Comparison of ENCODE assay signal across 19 cellular contexts in genomic region chr4:62495039-62495438, GRCh38.
DNase-seq lines count a peak whose midpoint lies in the region; ATAC-seq and TF ChIP-seq lines count a peak whose summit lies in the region.
"Had no signal": no experiment of that assay in that cellular context is flagged by ENCODE, and none has a peak within 500 bp of the region (broad histone marks: within the 10 kb centered on the region; RNA-seq: fewer than 3 reads in every experiment).

No MANE protein-coding gene starts in this region.

- no peak overlapping the region for H3K4me2 ChIP-seq in mammary epithelial cell (ENCODE audit: insufficient read depth, low read depth, low read length)
- H3K4me2 ChIP-seq in OCI-LY3 (ENCODE audit: low read length) = no peak overlapping the region
- H3K4me2 ChIP-seq: A549, GM23338 had no signal

- H3K4me1 ChIP-seq in mammary epithelial cell (ENCODE audit: insufficient read depth, low read length) (no peaks in the 10 kb centered on the region), OCI-LY3 (ENCODE audit: low read length) (peaks cover 11% of the 10 kb centered on the region)
- H3K4me1 ChIP-seq: A549, SJSA1 had no signal

- DNase-seq in mammary epithelial cell (peak; percentile 56), MCF 10A (ENCODE audit: unreplicated experiment) (no peak), epithelial cell of esophagus (ENCODE audit: low read depth) (peak; percentile 33), GF-D8 (lab: John Stamatoyannopoulos, UW) (no peak), NCI-H187 treated with DMSO at 0.1 percent for 48 hours (lab: John Stamatoyannopoulos, UW) (no peak)
- DNase-seq in activated T-cell treated with anti-CD3 and anti-CD28 coated beads, Interleukin-2, amount 50 U/mL, for 24 hours = no peak
- DNase-seq: Calu3; CD4-positive, alpha-beta T cell; HCEC 1CT; IMR-90; NCI-H1417 treated with DMSO at 0.1 percent for 48 hours; NCI-H2029; NCI-H526; T-cell had no signal

- BruUV-seq in mammary epithelial cell (replicated peaks; lab: Mats Ljungman, UMichigan) (no TSS peak), MCF 10A (replicated peaks; lab: Mats Ljungman, UMichigan) (no TSS peak)

- dilution Hi-C loops in mammary epithelial cell (cut with HindIII; ENCODE audit: low sequenced_read_pairs) = no loop called here

- H3K27ac Mint-ChIP-seq in MCF 10A (ENCODE audit: low read depth, unreplicated experiment) = no peak overlapping the region
- no peak overlapping the region for H3K27ac Mint-ChIP-seq in activated T-cell treated with anti-CD3 and anti-CD28 coated beads, Interleukin-2, amount 50 U/mL, for 24 hours
- H3K27ac Mint-ChIP-seq: CD4-positive, alpha-beta T cell; GM23338; T-cell had no signal

- H3K27ac ChIP-seq in mammary epithelial cell (ENCODE audit: insufficient read depth, low read depth, low read length) (no peak overlapping the region), OCI-LY3 (ENCODE audit: low read length) (no peak overlapping the region)
- H3K27ac ChIP-seq: A549, SJSA1 had no signal

- H2AFZ ChIP-seq in mammary epithelial cell (ENCODE audit: low read depth, low read length) (no peak overlapping the region), OCI-LY3 (ENCODE audit: low read depth, low read length) (peak overlapping the region; percentile 77; the same call in 1 of the 2 replicates)
- H2AFZ ChIP-seq: GM23338 had no signal

- no peak overlapping the region for H3K4me3 Mint-ChIP-seq in MCF 10A (ENCODE audit: unreplicated experiment)
- no peak overlapping the region for H3K4me3 Mint-ChIP-seq in activated T-cell treated with anti-CD3 and anti-CD28 coated beads, Interleukin-2, amount 50 U/mL, for 24 hours
- H3K4me3 Mint-ChIP-seq: CD4-positive, alpha-beta T cell; GM23338; T-cell had no signal

- H4K20me1 ChIP-seq in mammary epithelial cell (ENCODE audit: insufficient read depth, low read length) = no peaks in the 10 kb centered on the region
- H4K20me1 ChIP-seq in OCI-LY3 (ENCODE audit: insufficient read depth, low read length) = no peaks in the 10 kb centered on the region

- H3K27me3 ChIP-seq in mammary epithelial cell (ENCODE audit: insufficient read depth, low read length) = no peaks in the 10 kb centered on the region
- no peaks in the 10 kb centered on the region for H3K27me3 ChIP-seq in OCI-LY3 (ENCODE audit: low read depth, low read length)
- H3K27me3 ChIP-seq: SJSA1 had no signal

- H3K79me2 ChIP-seq in mammary epithelial cell (ENCODE audit: insufficient read depth, low read length) = no peaks in the 10 kb centered on the region
- H3K79me2 ChIP-seq in OCI-LY3 (ENCODE audit: low read length) = no peaks in the 10 kb centered on the region

- H3K36me3 Mint-ChIP-seq in MCF 10A (ENCODE audit: insufficient read depth, unreplicated experiment) = no peaks in the 10 kb centered on the region
- no peaks in the 10 kb centered on the region for H3K36me3 Mint-ChIP-seq in activated T-cell treated with anti-CD3 and anti-CD28 coated beads, Interleukin-2, amount 50 U/mL, for 24 hours (ENCODE audit: low read depth)
- H3K36me3 Mint-ChIP-seq: T-cell had no signal

- H3K9ac ChIP-seq in mammary epithelial cell (ENCODE audit: insufficient read depth, low read length) (no peak overlapping the region), OCI-LY3 (ENCODE audit: low read length) (no peak overlapping the region)

- in situ Hi-C loops in mammary epithelial cell (cut with MboI; ENCODE audit: low sequenced_read_pairs in 2 of 2) = no loop called here

- TF ChIP-seq CTCF in mammary epithelial cell (conservative IDR thresholded peaks at IDR 0.05 in 1 of 2, IDR thresholded peaks at IDR 0.05 in 1 of 2; ENCODE audit: extremely low read depth in 1 of 2, insufficient read depth in 1 of 2, low read depth in 1 of 2, low read length in 2 of 2) = no peak
- TF ChIP-seq CTCF in MCF 10A (IDR thresholded peaks at IDR 0.05; ENCODE audit: unreplicated experiment) = no peak
- TF ChIP-seq CTCF in OCI-LY3 (IDR thresholded peaks at IDR 0.05; ENCODE audit: low read depth, low read length) = no peak
- TF ChIP-seq CTCF in epithelial cell of esophagus (IDR thresholded peaks at IDR 0.05; ENCODE audit: insufficient read depth, low read depth, low read length, missing control alignments) = no peak

- H3K9me3 ChIP-seq in mammary epithelial cell (replicated peaks; ENCODE audit: insufficient read depth, low read length) (no peaks in the 10 kb centered on the region), OCI-LY3 (ENCODE audit: insufficient read depth, low read length) (no peaks in the 10 kb centered on the region)
- H3K9me3 ChIP-seq: A549, SJSA1 had no signal

- ATAC-seq in GM21576 (IDR thresholded peaks at IDR 0.05; ENCODE audit: unreplicated experiment) = no peak
- ATAC-seq: A549, GM23338, T-cell had no signal

- POLR2A ChIA-PET in MCF 10A (lab: Yijun Ruan, JAX) = no interaction called here

- H3K36me3 ChIP-seq in mammary epithelial cell (ENCODE audit: insufficient read depth, low read length) = no peaks in the 10 kb centered on the region
- no peaks in the 10 kb centered on the region for H3K36me3 ChIP-seq in OCI-LY3 (replicated peaks; ENCODE audit: low read depth, low read length)
- H3K36me3 ChIP-seq: SJSA1 had no signal

- CTCF ChIA-PET in mammary epithelial cell (lab: Charles Lee; ENCODE audit: low non-redundant PET) (no interaction called here), MCF 10A (lab: Yijun Ruan, JAX) (no interaction called here)

- intact Hi-C loops in mammary epithelial cell (cut with micrococcal nuclease) (no loop called here), MCF 10A (cut with micrococcal nuclease) (no loop called here)

- H3K4me3 ChIP-seq in mammary epithelial cell (replicated peaks in 1 of 3; ENCODE audit: insufficient read depth in 1 of 3, low read depth in 2 of 3, low read length in 3 of 3) (no peak overlapping the region), OCI-LY3 (ENCODE audit: low read length) (no peak overlapping the region), epithelial cell of esophagus (ENCODE audit: low read length) (no peak overlapping the region)
- H3K4me3 ChIP-seq: A549, GM23338, SJSA1 had no signal

- H3K27me3 Mint-ChIP-seq in MCF 10A (ENCODE audit: insufficient read depth, unreplicated experiment) = no peaks in the 10 kb centered on the region
- H3K27me3 Mint-ChIP-seq in activated T-cell treated with anti-CD3 and anti-CD28 coated beads, Interleukin-2, amount 50 U/mL, for 24 hours = no peaks in the 10 kb centered on the region
- H3K27me3 Mint-ChIP-seq: CD4-positive, alpha-beta T cell; T-cell had no signal

- no peaks in the 10 kb centered on the region for H3K9me3 Mint-ChIP-seq in MCF 10A (ENCODE audit: unreplicated experiment)
- peaks cover 14% of the 10 kb centered on the region for H3K9me3 Mint-ChIP-seq in activated T-cell treated with anti-CD3 and anti-CD28 coated beads, Interleukin-2, amount 50 U/mL, for 24 hours

- peaks cover 4% of the 10 kb centered on the region for H3K4me1 Mint-ChIP-seq in MCF 10A (ENCODE audit: insufficient read depth, unreplicated experiment)
- no peaks in the 10 kb centered on the region for H3K4me1 Mint-ChIP-seq in activated T-cell treated with anti-CD3 and anti-CD28 coated beads, Interleukin-2, amount 50 U/mL, for 24 hours (ENCODE audit: low read depth)
- H3K4me1 Mint-ChIP-seq: T-cell had no signal

Comparison
In these comparisons a context has a peak if more than half of its experiments do, and no peak if none do; other contexts are left out.
1. DNase-seq: peak in mammary epithelial cell (single experiment) and epithelial cell of esophagus (single experiment); none in MCF 10A (single experiment), GF-D8 (single experiment), NCI-H187 treated with DMSO at 0.1 percent for 48 hours (single experiment) and activated T-cell treated with anti-CD3 and anti-CD28 coated beads, Interleukin-2, amount 50 U/mL, for 24 hours (single experiment).